ENCODE assay signal across 8 cellular contexts in the genomic region with DNA sequence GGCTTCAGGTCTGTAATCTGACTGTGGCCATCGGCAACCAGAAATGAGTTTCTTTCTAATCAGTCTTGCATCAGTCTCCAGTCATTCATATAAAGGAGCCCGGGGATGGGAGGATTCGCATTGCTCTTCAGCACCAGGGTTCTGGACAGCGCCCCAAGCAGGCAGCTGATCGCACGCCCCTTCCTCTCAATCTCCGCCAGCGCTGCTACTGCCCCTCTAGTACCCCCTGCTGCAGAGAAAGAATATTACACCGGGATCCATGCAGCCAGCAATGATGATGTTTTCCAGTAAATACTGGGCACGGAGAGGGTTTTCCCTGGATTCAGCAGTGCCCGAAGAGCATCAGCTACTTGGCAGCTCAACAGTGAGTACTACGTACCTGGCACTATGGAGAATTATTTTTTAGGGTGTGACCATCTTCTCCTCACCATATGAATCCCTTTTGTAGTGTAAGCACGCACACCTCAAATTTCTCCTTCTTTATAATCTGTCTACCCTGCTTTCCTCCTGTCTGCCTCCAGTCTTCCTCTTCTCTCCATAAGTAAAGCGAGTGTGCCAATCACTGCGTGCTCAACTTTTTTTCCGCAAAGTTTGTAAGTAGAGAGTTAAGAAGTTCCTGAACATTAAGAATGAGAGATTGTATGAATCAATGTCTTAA. TPM values are rescaled to one million over a fixed set of nuclear protein-coding genes. Genes with fewer than 3 reads are reported as not detected.
DNase-seq lines count a peak whose midpoint lies in the region; FAIRE-seq and TF ChIP-seq lines count a peak whose summit lies in the region.

Gene TPH2, plus strand, starts transcription at position 118 of the 658 bp plus-strand sequence. Its CDS starts 142 bp downstream, at position 260.

- POLR2A ChIA-PET in HEK293 (lab: Yijun Ruan, JAX), result no interaction called here

- TF ChIP-seq CTCF in HEK293 (tag by site-specific recombination; IDR thresholded peaks at IDR 0.05), result peak; percentile 64
- no peak for TF ChIP-seq CTCF in vagina (IDR thresholded peaks at IDR 0.05)

- H3K27ac ChIP-seq in HEK293 (ENCODE audit: extremely low read depth, low read depth, low read length) (no peak within 1 kb of the TSS), vagina (no peak within 1 kb of the TSS)

- H3K4me1 ChIP-seq in HEK293 (ENCODE audit: control insufficient read depth, insufficient read depth, low read length) (no peaks in the 10 kb centered on the region), vagina (no peaks in the 10 kb centered on the region)

- H3K36me3 ChIP-seq in HEK293 (ENCODE audit: control insufficient read depth in 2 of 2, insufficient read depth in 1 of 2, low read length in 2 of 2) (no peaks in the 10 kb centered on the region), vagina (no peaks in the 10 kb centered on the region)

- TF ChIP-seq POLR2A in vagina (IDR thresholded peaks at IDR 0.05), result no peak

- CTCF ChIA-PET in HEK293 (lab: Yijun Ruan, JAX), result interaction anchor here (0.7 to 4.4 kb wide), 10 partner anchors 9 to 948 kb away, joined by 3 to 23 read pairs (median 3); no protein-coding TSS in a partner anchor

- H3K4me3 ChIP-seq in HEK293 (ENCODE audit: low read depth, low read length) (no peak within 1 kb of the TSS), vagina (no peak within 1 kb of the TSS)

- H3K9me3 ChIP-seq in HEK293 (ENCODE audit: control insufficient read depth, insufficient read depth, low read depth, low read length) (no peaks in the 10 kb centered on the region), vagina (no peaks in the 10 kb centered on the region)

- DNase-seq in GDM1 (lab: John Stamatoyannopoulos, UW) (peak; percentile 60), NCI-H1048 (lab: John Stamatoyannopoulos, UW) (peak; percentile 62), UCSD-AML1 (lab: John Stamatoyannopoulos, UW; ENCODE audit: unreplicated experiment) (peak; percentile 79), mucosa of gallbladder (ENCODE audit: low spot score) (peak; percentile 15), urothelium cell line (ENCODE audit: low spot score) (peak; percentile 69), vagina (ENCODE audit: extremely low spot score in 2 of 2) (no peak)
- DNase-seq in effector CD4-positive, alpha-beta T cell, result peak; percentile 6

- FAIRE-seq in urothelium cell line (lab: Jason Lieb, UNC), result no peak

- intact Hi-C loops in vagina (cut with DNase I), result no loop called here

- no peaks in the 10 kb centered on the region for H3K27me3 ChIP-seq in vagina

TF ChIP-seq in HEK293, 187 proteins besides CTCF, POLR2A, EP300 and RAD21 (continues in another document):
- TF ChIP-seq ZNF239 (tag by site-specific recombination; IDR thresholded peaks at IDR 0.05) (no peak), ZNF2 (tag by site-specific recombination; IDR thresholded peaks at IDR 0.05) (0 out of 2 replicates have a peak, but pooled peaks have one; percentile 45), KLF1 (tag by site-specific recombination; IDR thresholded peaks at IDR 0.05) (peak; percentile 36; the same call in 1 of the 2 replicates), ZNF394 (tag by site-specific recombination; IDR thresholded peaks at IDR 0.05; ENCODE audit: borderline replicate concordance) (0 out of 2 replicates have a peak, but pooled peaks have one; percentile 19), GFI1B (tag by site-specific recombination; IDR thresholded peaks at IDR 0.05) (no peak), ZNF341 (tag by site-specific recombination; IDR thresholded peaks at IDR 0.05; ENCODE audit: low read depth) (no peak), KLF17 (tag by site-specific recombination; IDR thresholded peaks at IDR 0.05) (0 out of 2 replicates have a peak, but pooled peaks have one; percentile 33), KLF8 (tag by site-specific recombination; IDR thresholded peaks at IDR 0.05) (0 out of 2 replicates have a peak, but pooled peaks have one; percentile 24), ZNF654 (tag by site-specific recombination; IDR thresholded peaks at IDR 0.05; ENCODE audit: low read depth) (peak; percentile 75), ZSCAN23 (tag by site-specific recombination; IDR thresholded peaks at IDR 0.05) (no peak), KLF9 (tag by site-specific recombination; IDR thresholded peaks at IDR 0.05; ENCODE audit: low read depth) (peak; percentile 94), ZBTB17 (tag by site-specific recombination; IDR thresholded peaks at IDR 0.05) (peak; percentile 19; the same call in 1 of the 2 replicates), KLF7 (tag by site-specific recombination; IDR thresholded peaks at IDR 0.05; ENCODE audit: borderline replicate concordance) (no peak), SP7 (tag by site-specific recombination; IDR thresholded peaks at IDR 0.05) (0 out of 2 replicates have a peak, but pooled peaks have one; percentile 16), ZSCAN30 (tag by site-specific recombination; IDR thresholded peaks at IDR 0.05) (0 out of 2 replicates have a peak, but pooled peaks have one; percentile 54), KLF16 (tag by site-specific recombination; IDR thresholded peaks at IDR 0.05) (peak; percentile 69), ZFP37 (tag by site-specific recombination; IDR thresholded peaks at IDR 0.05) (peak; percentile 69; the same call in 1 of the 2 replicates), ZNF423 (tag by site-specific recombination; IDR thresholded peaks at IDR 0.05) (no peak), ZNF660 (tag by site-specific recombination; IDR thresholded peaks at IDR 0.05) (peak; percentile 73; the same call in 1 of the 2 replicates), REST (tag by site-specific recombination; IDR thresholded peaks at IDR 0.05) (peak; percentile 99), KLF10 (tag by site-specific recombination; IDR thresholded peaks at IDR 0.05) (peak; percentile 44; the same call in 1 of the 2 replicates), ZNF391 (tag by site-specific recombination; IDR thresholded peaks at IDR 0.05; ENCODE audit: borderline replicate concordance, low read depth) (no peak), WT1 (tag by site-specific recombination; IDR thresholded peaks at IDR 0.05) (peak; percentile 32; the same call in 1 of the 2 replicates), ZEB2 (tag by site-specific recombination; IDR thresholded peaks at IDR 0.05) (0 out of 2 replicates have a peak, but pooled peaks have one; percentile 20), ZNF132 (tag by site-specific recombination; IDR thresholded peaks at IDR 0.05; ENCODE audit: borderline replicate concordance) (no peak)
- TF ChIP-seq, protein P1, sequence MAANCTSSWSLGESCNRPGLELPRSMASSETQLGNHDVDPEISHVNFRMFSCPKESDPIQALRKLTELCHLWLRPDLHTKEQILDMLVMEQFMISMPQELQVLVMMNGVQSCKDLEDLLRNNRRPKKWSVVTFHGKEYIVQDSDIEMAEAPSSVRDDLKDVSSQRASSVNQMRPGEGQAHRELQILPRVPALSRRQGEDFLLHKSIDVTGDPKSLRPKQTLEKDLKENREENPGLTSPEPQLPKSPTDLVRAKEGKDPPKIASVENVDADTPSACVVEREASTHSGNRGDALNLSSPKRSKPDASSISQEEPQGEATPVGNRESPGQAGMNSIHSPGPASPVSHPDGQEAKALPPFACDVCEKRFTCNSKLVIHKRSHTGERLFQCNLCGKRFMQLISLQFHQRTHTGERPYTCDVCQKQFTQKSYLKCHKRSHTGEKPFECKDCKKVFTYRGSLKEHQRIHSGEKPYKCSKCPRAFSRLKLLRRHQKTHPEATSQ (tag by site-specific recombination; IDR thresholded peaks at IDR 0.05), result no peak

RNA-seq across cellular contexts. Expression of gene TPH2, which starts in this region (rescaled TPM):
- not detected for total RNA-seq in mucosa of gallbladder
- not detected for total RNA-seq in vagina

Comparison
In these comparisons a context has a peak if more than half of its experiments do, and no peak if none do; other contexts are left out.
1. Peak in DNase-seq in mucosa of gallbladder; RNA of the gene not detected or under 1 TPM.
2. DNase-seq: peak in GDM1 (single experiment), NCI-H1048 (single experiment), UCSD-AML1 (single experiment), effector CD4-positive, alpha-beta T cell (single experiment) and urothelium cell line (single experiment); none in vagina (0 of 2).